7 cellular contexts compared by ENCODE assay signal in genomic region chrX:154366666-154367055, GRCh38. TPM values are rescaled to one million over a fixed set of nuclear protein-coding genes. Genes with fewer than 3 reads are reported as not detected.
DNase-seq lines count a peak whose midpoint lies in the region; ATAC-seq and TF ChIP-seq lines count a peak whose summit lies in the region.
"Had no signal": no experiment of that assay in that cellular context is flagged by ENCODE, and none has a peak within 500 bp of the region (broad histone marks: within the 10 kb centered on the region; RNA-seq: fewer than 3 reads in every experiment).

No MANE protein-coding gene starts in this region.

- H3K27ac ChIP-seq in tibial artery, result peak overlapping the region; percentile 96 to 98

- no peaks in the 10 kb centered on the region for H3K9me3 Mint-ChIP-seq in activated CD4-positive, alpha-beta T cell treated with anti-CD3 and anti-CD28 coated beads, Interleukin-2, amount 10 ng/mL, durations not matched to agents 24 days and 14 days
- H3K9me3 Mint-ChIP-seq in immature natural killer cell, result peaks cover 0 to 4% (median 0%) of the 10 kb centered on the region in 6 donors
- H3K9me3 Mint-ChIP-seq in activated naive CD4-positive, alpha-beta T cell treated with anti-CD3 and anti-CD28 coated beads, Interleukin-2, amount 50 U/mL, for 72 hours, result no peaks in the 10 kb centered on the region

- intact Hi-C loops in activated CD4-positive, alpha-beta T cell treated with anti-CD3 and anti-CD28 coated beads, Interleukin-2, amount 10 ng/mL, durations not matched to agents 24 days and 14 days (cut with micrococcal nuclease), result no loop called here
- intact Hi-C loops in tibial artery (cut with DNase I; ENCODE audit: low total_unique reads), result no loop called here

- ATAC-seq in activated naive CD4-positive, alpha-beta T cell treated with anti-CD3 and anti-CD28 coated beads, Interleukin-2, amount 50 U/mL, for 72 hours, result no peak

- peaks cover 0 to 59% (median 41%) of the 10 kb centered on the region in 4 donors for H3K4me1 ChIP-seq in tibial artery

- no peaks in the 10 kb centered on the region for H3K27me3 Mint-ChIP-seq in activated CD4-positive, alpha-beta T cell treated with anti-CD3 and anti-CD28 coated beads, Interleukin-2, amount 10 ng/mL, durations not matched to agents 24 days and 14 days
- H3K27me3 Mint-ChIP-seq in immature natural killer cell (ENCODE audit: low read depth in 3 of 3), result peaks cover 58 to 60% (median 58%) of the 10 kb centered on the region in 3 donors

- H3K36me3 ChIP-seq in tibial artery, result peaks cover 77 to 82% (median 82%) of the 10 kb centered on the region in 3 donors

- no peaks in the 10 kb centered on the region for H3K27me3 ChIP-seq in tibial artery

- TF ChIP-seq CTCF in tibial artery (IDR thresholded peaks at IDR 0.05), result no peak

- H3K4me1 Mint-ChIP-seq in activated CD4-positive, alpha-beta T cell treated with anti-CD3 and anti-CD28 coated beads, Interleukin-2, amount 10 ng/mL, durations not matched to agents 24 days and 14 days, result peaks cover 10% of the 10 kb centered on the region
- H3K4me1 Mint-ChIP-seq in immature natural killer cell, result peaks cover 27 to 48% of the 10 kb centered on the region in 2 donors

- H3K27ac Mint-ChIP-seq in activated CD4-positive, alpha-beta T cell treated with anti-CD3 and anti-CD28 coated beads, Interleukin-2, amount 10 ng/mL, durations not matched to agents 24 days and 14 days, result peak overlapping the region; percentile 25
- peak overlapping the region; percentile 82 to 93 (median 88) for H3K27ac Mint-ChIP-seq in immature natural killer cell
- H3K27ac Mint-ChIP-seq in activated naive CD4-positive, alpha-beta T cell treated with anti-CD3 and anti-CD28 coated beads, Interleukin-2, amount 50 U/mL, for 72 hours, result no peak overlapping the region

- no peaks in the 10 kb centered on the region for H3K9me3 ChIP-seq in tibial artery

- H3K36me3 Mint-ChIP-seq in activated CD4-positive, alpha-beta T cell treated with anti-CD3 and anti-CD28 coated beads, Interleukin-2, amount 10 ng/mL, durations not matched to agents 24 days and 14 days (ENCODE audit: low read depth), result peaks cover 36% of the 10 kb centered on the region
- peaks cover 0 to 24% (median 5%) of the 10 kb centered on the region in 3 donors for H3K36me3 Mint-ChIP-seq in immature natural killer cell
- peaks cover 5 to 12% of the 10 kb centered on the region in 2 donors for H3K36me3 Mint-ChIP-seq in activated naive CD4-positive, alpha-beta T cell treated with anti-CD3 and anti-CD28 coated beads, Interleukin-2, amount 50 U/mL, for 72 hours

- peak overlapping the region; percentile 78 to 85 for H3K4me3 ChIP-seq in tibial artery

- H3K4me3 Mint-ChIP-seq in activated CD4-positive, alpha-beta T cell treated with anti-CD3 and anti-CD28 coated beads, Interleukin-2, amount 10 ng/mL, durations not matched to agents 24 days and 14 days, result no peak overlapping the region
- H3K4me3 Mint-ChIP-seq in immature natural killer cell, result peak overlapping the region; percentile 27 to 73 (median 54)

- no peak for DNase-seq in activated CD4-positive, alpha-beta T cell treated with anti-CD3 and anti-CD28 coated beads, Interleukin-2, amount 10 ng/mL, durations not matched to agents 24 days and 14 days
- DNase-seq in activated CD4-positive, alpha-beta T cell treated with anti-CD3 and anti-CD28 coated beads for 4 hours, result no peak
- DNase-seq in immature natural killer cell, result peak in 1 of 3 donors; percentile 51
- peak in 1 of 2 donors; percentile 77 for DNase-seq in tibial artery
- DNase-seq in NCI-H2081 treated with DMSO at 0.1 percent for 48 hours (lab: John Stamatoyannopoulos, UW), result no peak
- no peak for DNase-seq in activated naive CD4-positive, alpha-beta T cell treated with anti-CD3 and anti-CD28 coated beads, Interleukin-2, amount 50 U/mL, for 72 hours (ENCODE audit: low spot score in 2 of 2)
- DNase-seq: stimulated activated naive CD4-positive, alpha-beta T cell treated with Interleukin-2 at 50 U/mL for 16 hours had no signal

RNA-seq across cellular contexts. Expression of gene FLNA, which starts 7.8 kb away (rescaled TPM):
- 824 and 840 TPM in 2 replicates for total RNA-seq in activated CD4-positive, alpha-beta T cell treated with anti-CD3 and anti-CD28 coated beads, Interleukin-2, amount 10 ng/mL, durations not matched to agents 24 days and 14 days
- polyA plus RNA-seq in immature natural killer cell, result 1,000 to 10,000 TPM in 1 of 3 donors, 100 to 1,000 TPM in 2; 135 to 1,231 (median 241) TPM
- total RNA-seq in activated naive CD4-positive, alpha-beta T cell treated with anti-CD3 and anti-CD28 coated beads, Interleukin-2, amount 50 U/mL, for 72 hours, result 100 to 1,000 TPM; 690 to 932 TPM

RNA-seq across cellular contexts. Expression of gene EMD, which starts 12.4 kb away (rescaled TPM):
- total RNA-seq in activated CD4-positive, alpha-beta T cell treated with anti-CD3 and anti-CD28 coated beads, Interleukin-2, amount 10 ng/mL, durations not matched to agents 24 days and 14 days, result 91.7 and 92.8 TPM in 2 replicates
- 10 to 100 TPM; 27.2 to 31.2 (median 28.9) TPM for polyA plus RNA-seq in immature natural killer cell
- total RNA-seq in activated naive CD4-positive, alpha-beta T cell treated with anti-CD3 and anti-CD28 coated beads, Interleukin-2, amount 50 U/mL, for 72 hours, result 10 to 100 TPM; 79.3 to 83.0 TPM

RNA-seq across cellular contexts. Expression of gene RPL10, which starts 31.5 kb away (rescaled TPM):
- 2,338 and 2,364 TPM in 2 replicates for total RNA-seq in activated CD4-positive, alpha-beta T cell treated with anti-CD3 and anti-CD28 coated beads, Interleukin-2, amount 10 ng/mL, durations not matched to agents 24 days and 14 days
- 1,000 to 10,000 TPM; 2,085 to 3,021 (median 2,819) TPM for polyA plus RNA-seq in immature natural killer cell
- total RNA-seq in activated naive CD4-positive, alpha-beta T cell treated with anti-CD3 and anti-CD28 coated beads, Interleukin-2, amount 50 U/mL, for 72 hours, result 1,000 to 10,000 TPM; 1,357 to 2,520 TPM

RNA-seq across cellular contexts. Expression of gene DNASE1L1, which starts 42.4 kb away (rescaled TPM):
- 13.5 and 13.8 TPM in 2 replicates for total RNA-seq in activated CD4-positive, alpha-beta T cell treated with anti-CD3 and anti-CD28 coated beads, Interleukin-2, amount 10 ng/mL, durations not matched to agents 24 days and 14 days
- polyA plus RNA-seq in immature natural killer cell, result 10 to 100 TPM; 14.1 to 21.1 (median 17.8) TPM
- total RNA-seq in activated naive CD4-positive, alpha-beta T cell treated with anti-CD3 and anti-CD28 coated beads, Interleukin-2, amount 50 U/mL, for 72 hours, result 10 to 100 TPM; 14.7 to 20.6 TPM

RNA-seq across cellular contexts. Expression of gene TAFAZZIN, which starts 44.7 kb away (rescaled TPM):
- 65.5 and 66.0 TPM in 2 replicates for total RNA-seq in activated CD4-positive, alpha-beta T cell treated with anti-CD3 and anti-CD28 coated beads, Interleukin-2, amount 10 ng/mL, durations not matched to agents 24 days and 14 days
- polyA plus RNA-seq in immature natural killer cell, result 10 to 100 TPM; 24.9 to 39.2 (median 32.4) TPM
- total RNA-seq in activated naive CD4-positive, alpha-beta T cell treated with anti-CD3 and anti-CD28 coated beads, Interleukin-2, amount 50 U/mL, for 72 hours, result 10 to 100 TPM; 24.7 to 62.4 TPM

Comparison
In these comparisons a context has a peak if more than half of its experiments do, and no peak if none do; other contexts are left out.
1. H3K27ac Mint-ChIP-seq: peak in activated CD4-positive, alpha-beta T cell treated with anti-CD3 and anti-CD28 coated beads, Interleukin-2, amount 10 ng/mL, durations not matched to agents 24 days and 14 days (single experiment) and immature natural killer cell (6 of 6); none in activated naive CD4-positive, alpha-beta T cell treated with anti-CD3 and anti-CD28 coated beads, Interleukin-2, amount 50 U/mL, for 72 hours (0 of 2).